ENCODE assay signal across 8 cellular contexts in the genomic region with DNA sequence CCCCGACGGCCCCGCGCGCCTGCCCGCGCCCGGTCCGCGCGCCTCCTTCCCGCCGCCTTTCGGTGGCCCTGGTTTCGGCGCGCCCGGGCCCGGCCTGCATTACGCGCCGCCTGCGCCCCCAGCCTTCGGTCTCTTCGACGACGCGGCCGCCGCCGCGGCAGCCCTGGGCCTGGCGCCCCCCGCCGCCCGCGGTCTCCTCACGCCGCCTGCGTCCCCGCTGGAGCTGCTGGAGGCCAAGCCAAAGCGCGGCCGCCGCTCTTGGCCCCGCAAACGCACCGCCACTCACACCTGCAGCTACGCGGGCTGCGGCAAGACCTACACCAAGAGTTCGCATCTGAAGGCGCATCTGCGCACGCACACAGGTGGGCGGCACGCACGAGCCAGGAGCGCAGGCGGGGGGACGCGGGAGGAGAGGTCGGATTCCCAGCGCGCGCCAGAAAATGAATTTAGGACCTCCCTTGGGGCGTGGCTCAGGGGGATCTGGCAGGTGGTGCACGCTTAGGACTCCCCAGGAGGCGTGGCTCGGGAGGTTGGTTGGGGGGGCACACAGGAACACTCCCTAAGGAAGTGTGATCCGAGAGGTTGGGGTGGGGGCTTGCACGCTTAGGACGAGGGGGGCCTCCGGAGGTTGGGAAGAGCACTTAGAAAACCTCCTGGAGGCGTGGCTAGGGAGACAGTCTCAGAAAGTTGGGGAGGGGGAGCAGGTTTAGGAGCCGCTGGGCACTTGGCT. TPM values are rescaled to one million over a fixed set of nuclear protein-coding genes. Genes with fewer than 3 reads are reported as not detected.
DNase-seq lines count a peak whose midpoint lies in the region; ATAC-seq and TF ChIP-seq lines count a peak whose summit lies in the region.

No MANE protein-coding gene starts in this region.

- DNase-seq in HAP-1 (ENCODE audit: low spot score in 2 of 2) (peak in 1 of 2 experiments; percentile 30), T-cell (peak in 33 of 34 experiments; percentile 51 to 89 (median 70)), chondrocyte (ENCODE audit: low spot score) (peak; percentile 90), mesenchymal stem cell (no peak), NCI-H1417 (lab: John Stamatoyannopoulos, UW) (no peak), mesenteric fat pad (ENCODE audit: low spot score) (no peak), KG1 (lab: John Stamatoyannopoulos, UW) (no peak)

- H3K9me3 Mint-ChIP-seq in T-cell = no peaks in the 10 kb centered on the region
- no peaks in the 10 kb centered on the region for H3K9me3 Mint-ChIP-seq in chondrocyte (ENCODE audit: low read depth)

- H4K91ac ChIP-seq in mesenchymal stem cell (ENCODE audit: low read length) = no peak overlapping the region

- peak overlapping the region; percentile 83 for H4K8ac ChIP-seq in mesenchymal stem cell (ENCODE audit: low read length)

- H2BK15ac ChIP-seq in mesenchymal stem cell (ENCODE audit: low read depth, poor library complexity, severe bottlenecking) = no peak overlapping the region

- peak overlapping the region; percentile 37 for H2BK120ac ChIP-seq in mesenchymal stem cell (ENCODE audit: low read depth, low read length)

- H3K27me3 Mint-ChIP-seq in T-cell = peaks cover 0 to 5% of the 10 kb centered on the region in 2 donors
- H3K27me3 Mint-ChIP-seq in chondrocyte (ENCODE audit: low read depth) = no peaks in the 10 kb centered on the region

- no peak overlapping the region for H3K27ac ChIP-seq in mesenchymal stem cell (ENCODE audit: low read length, poor library complexity, severe bottlenecking)
- H3K27ac ChIP-seq in subcutaneous abdominal adipose tissue (ENCODE audit: low read depth, low read length) = peak overlapping the region; percentile 90

- peak overlapping the region in 1 of 2 experiments; percentile 2 for H3K4ac ChIP-seq in mesenchymal stem cell (ENCODE audit: low read depth in 1 of 2, low read length in 2 of 2)

- H3K4me3 ChIP-seq in HAP-1 = peak overlapping the region; percentile 24
- H3K4me3 ChIP-seq in mesenchymal stem cell (ENCODE audit: insufficient read depth in 1 of 2, low read depth in 1 of 2, low read length in 2 of 2) = peak overlapping the region; percentile 54 to 78
- H3K4me3 ChIP-seq in subcutaneous abdominal adipose tissue (ENCODE audit: low read depth in 1 of 5, low read length in 5 of 5) = peak overlapping the region; percentile 86 to 98 (median 97)

- H3K9me3 ChIP-seq in HAP-1 = no peaks in the 10 kb centered on the region
- no peaks in the 10 kb centered on the region for H3K9me3 ChIP-seq in mesenchymal stem cell (ENCODE audit: control insufficient read depth, low read length)
- no peaks in the 10 kb centered on the region for H3K9me3 ChIP-seq in subcutaneous abdominal adipose tissue (ENCODE audit: control insufficient read depth in 5 of 5, low read length in 5 of 5)

- WGBS in mesenchymal stem cell = under 1% methylated on average over 56 of the region's 76 CpGs

- H3K4me3 Mint-ChIP-seq in T-cell (peak overlapping the region; percentile 98 to 100 (median 99)), chondrocyte (ENCODE audit: unreplicated experiment) (peak overlapping the region; percentile 92)

- H3K9ac ChIP-seq in mesenchymal stem cell (ENCODE audit: low read length) (peak overlapping the region; percentile 78), subcutaneous abdominal adipose tissue (ENCODE audit: low read length in 5 of 5) (peak overlapping the region; percentile 48 to 89 (median 79))

- no peak overlapping the region for H2AFZ ChIP-seq in mesenchymal stem cell (ENCODE audit: low read depth, low read length)

- CTCF ChIA-PET in T-cell (lab: Charles Lee) = no interaction called here

- H3K36me3 Mint-ChIP-seq in T-cell (peaks cover 42% of the 10 kb centered on the region), chondrocyte (ENCODE audit: low read depth) (peaks cover 27% of the 10 kb centered on the region)

- peak overlapping the region in 1 of 2 experiments; percentile 95 for H3K18ac ChIP-seq in mesenchymal stem cell (ENCODE audit: low read depth in 1 of 2, low read length in 2 of 2)

- peaks cover 3% of the 10 kb centered on the region for H3K79me1 ChIP-seq in mesenchymal stem cell (replicated peaks; ENCODE audit: low read length, poor library complexity, severe bottlenecking)

- H3K23ac ChIP-seq in mesenchymal stem cell (ENCODE audit: low read length in 2 of 2) = no peak overlapping the region

- H3K36me3 ChIP-seq in HAP-1 (replicated peaks) = no peaks in the 10 kb centered on the region
- peaks cover 5 to 14% of the 10 kb centered on the region in 2 experiments for H3K36me3 ChIP-seq in mesenchymal stem cell (ENCODE audit: control insufficient read depth in 1 of 2, insufficient read depth in 2 of 2, low read depth in 1 of 2, low read length in 2 of 2)
- H3K36me3 ChIP-seq in subcutaneous abdominal adipose tissue (ENCODE audit: control insufficient read depth in 5 of 5, insufficient read depth in 5 of 5, low read length in 5 of 5) = peaks cover 0 to 34% (median 26%) of the 10 kb centered on the region in 5 donors

- no peak overlapping the region for H2BK12ac ChIP-seq in mesenchymal stem cell (ENCODE audit: low read length in 2 of 2)

- ATAC-seq in T-cell (replicated peaks in 1 of 4) = no peak

- H3K4me1 Mint-ChIP-seq in T-cell = peaks cover 48 to 60% (median 55%) of the 10 kb centered on the region in 3 donors
- H3K4me1 Mint-ChIP-seq in chondrocyte (ENCODE audit: low read depth) = peaks cover 34% of the 10 kb centered on the region

- H3K27ac Mint-ChIP-seq in T-cell (peak overlapping the region; percentile 95 to 97), chondrocyte (ENCODE audit: unreplicated experiment) (peak overlapping the region; percentile 85)

- POLR2A ChIA-PET in T-cell (lab: Charles Lee) = interaction anchor here in 1 of 2 donors (0.9 to 1.7 kb wide), 2 partner anchors 41 to 46 kb away, joined by 4 to 21 read pairs; no protein-coding TSS in a partner anchor

- no peak for TF ChIP-seq CTCF in chondrocyte (IDR thresholded peaks at IDR 0.05)

- H3K4me2 ChIP-seq in mesenchymal stem cell (ENCODE audit: low read length, poor library complexity, severe bottlenecking) = peak overlapping the region; percentile 86

- no peak overlapping the region for H2AK5ac ChIP-seq in mesenchymal stem cell (ENCODE audit: low read length, severe bottlenecking)

- H2BK5ac ChIP-seq in mesenchymal stem cell (ENCODE audit: low read depth, low read length, poor library complexity, severe bottlenecking) = no peak overlapping the region

- H3K4me1 ChIP-seq in HAP-1 = peaks cover 3% of the 10 kb centered on the region; the same call in 1 of the 2 replicates
- peaks cover 30% of the 10 kb centered on the region for H3K4me1 ChIP-seq in mesenchymal stem cell (ENCODE audit: control insufficient read depth, insufficient read depth, low read depth, low read length)
- H3K4me1 ChIP-seq in subcutaneous abdominal adipose tissue (ENCODE audit: control insufficient read depth in 5 of 5, insufficient read depth in 5 of 5, low read length in 5 of 5) = peaks cover 11 to 43% (median 37%) of the 10 kb centered on the region in 5 donors

- H3K27me3 ChIP-seq in HAP-1 (ENCODE audit: low read depth) (no peaks in the 10 kb centered on the region), mesenchymal stem cell (ENCODE audit: control insufficient read depth in 1 of 2, insufficient read depth in 1 of 2, low read length in 2 of 2) (peaks cover 0 to 5% of the 10 kb centered on the region in 2 experiments), subcutaneous abdominal adipose tissue (ENCODE audit: control insufficient read depth in 5 of 5, insufficient read depth in 4 of 5, low read length in 5 of 5) (peaks cover 0 to 3% (median 0%) of the 10 kb centered on the region in 5 donors)

- peak overlapping the region in 1 of 2 experiments; percentile 6 for H3K14ac ChIP-seq in mesenchymal stem cell (ENCODE audit: low read length in 2 of 2)

- in situ Hi-C loops in HAP-1 (cut with MboI; ENCODE audit: low sequenced_read_pairs) = no loop called here

RNA-seq across cellular contexts. Expression of gene KLF2, which starts 1.2 kb away (rescaled TPM):
- total RNA-seq in T-cell (100 to 1,000 TPM; 612 to 721 (median 621) TPM), chondrocyte (44.7 to 50.9 TPM (median 49.4 TPM) in 3 replicates), mesenteric fat pad (228 TPM)
- polyA plus RNA-seq in mesenchymal stem cell (2013, experiment 1 of 2) = 39.9 TPM
- polyA plus RNA-seq in mesenchymal stem cell (2013, experiment 2 of 2) = 38.0 TPM

Comparison
In these comparisons a context has a peak if more than half of its experiments do, and no peak if none do; other contexts are left out.
1. DNase-seq: peak in T-cell (33 of 34) and chondrocyte (single experiment); none in mesenchymal stem cell (single experiment), NCI-H1417 (0 of 3), mesenteric fat pad (single experiment) and KG1 (single experiment).
2. H3K4me3 ChIP-seq: peak in every context shown above with its lines; median percentile 97 in subcutaneous abdominal adipose tissue; 66 in mesenchymal stem cell; 24 in HAP-1.